In genomic region chr4:126405369-126405982, GRCh38 we compare ENCODE assay signal across 1 cellular context.
TF ChIP-seq lines count a peak whose summit lies in the region.

No MANE protein-coding gene starts in this region.

TF ChIP-seq in HepG2, 621 proteins besides CTCF, POLR2A, EP300 and RAD21 (continued from another document):
- no peak for TF ChIP-seq ARID4A (CRISPR knock-in tag; IDR thresholded peaks at IDR 0.05; ENCODE audit: borderline replicate concordance)
- no peak for TF ChIP-seq RERE (CRISPR knock-in tag; IDR thresholded peaks at IDR 0.05; ENCODE audit: low read depth)
- no peak for TF ChIP-seq ZNF432 (CRISPR knock-in tag; IDR thresholded peaks at IDR 0.05; ENCODE audit: borderline replicate concordance)
- no peak for TF ChIP-seq THAP9 (CRISPR knock-in tag; IDR thresholded peaks at IDR 0.05; ENCODE audit: borderline replicate concordance)
- no peak for TF ChIP-seq DDIT3 (CRISPR knock-in tag; IDR thresholded peaks at IDR 0.05)
- TF ChIP-seq ELF3 (CRISPR knock-in tag; IDR thresholded peaks at IDR 0.05) = no peak
- TF ChIP-seq ZNF10 (CRISPR knock-in tag; IDR thresholded peaks at IDR 0.05; ENCODE audit: borderline replicate concordance, low read depth) = no peak
- no peak for TF ChIP-seq SAP130 (CRISPR knock-in tag; IDR thresholded peaks at IDR 0.05; ENCODE audit: low read depth)
